In genomic region chr19:50607874-50608785, GRCh38 we compare ENCODE assay signal across 8 cellular contexts. TPM values are rescaled to one million over a fixed set of nuclear protein-coding genes. Genes with fewer than 3 reads are reported as not detected.
A peak's percentile ranks its signal among the peaks of the same experiment; 100 is the strongest.
DNase-seq lines count a peak whose midpoint lies in the region; ATAC-seq and TF ChIP-seq lines count a peak whose summit lies in the region.

No MANE protein-coding gene starts in this region.

- peak; percentile 22 for TF ChIP-seq CTCF in GM12865 (IDR thresholded peaks at IDR 0.05; ENCODE audit: insufficient read depth, low read depth, low read length, missing control alignments)

- ATAC-seq in naive B cell (ENCODE audit: low read depth in 2 of 2) (peak; percentile 88 to 92), HG02798 (IDR thresholded peaks at IDR 0.05; ENCODE audit: poor library complexity, unreplicated experiment) (no peak), GM19467 (IDR thresholded peaks at IDR 0.05; ENCODE audit: unreplicated experiment) (no peak)

- H3K27ac Mint-ChIP-seq in naive B cell, result peak overlapping the region in 5 of 6 donors; percentile 26 to 95 (median 80)

- H3K27me3 Mint-ChIP-seq in naive B cell, result peaks cover 17 to 52% (median 25%) of the 10 kb centered on the region in 3 donors

- peaks cover 6 to 24% (median 12%) of the 10 kb centered on the region in 7 donors for H3K9me3 Mint-ChIP-seq in naive B cell

- H3K36me3 Mint-ChIP-seq in naive B cell, result peaks cover 6 to 11% of the 10 kb centered on the region in 2 donors

- peak; percentile 75 for DNase-seq in GM12865 (ENCODE audit: low read depth)
- peak; percentile 8 for DNase-seq in NCI-H524 treated with DMSO at 0.1 percent for 48 hours (lab: John Stamatoyannopoulos, UW)
- peak; percentile 43 for DNase-seq in activated CD8-positive, alpha-beta memory T cell treated with anti-CD3 and anti-CD28 coated beads, Interleukin-2, amount 50 U/mL, for 1 hour (ENCODE audit: extremely low read depth)
- DNase-seq in erythroblast (lab: John Stamatoyannopoulos, UW), result peak; percentile 87 to 89
- DNase-seq in naive B cell, result peak; percentile 61
- peak; percentile 60 to 61 for DNase-seq in stimulated activated CD8-positive, alpha-beta memory T cell treated with anti-CD3 and anti-CD28 coated beads, Interleukin-7, amount 100 ng/mL, for 4 hours (ENCODE audit: low read depth in 2 of 2)

- H3K4me1 Mint-ChIP-seq in naive B cell, result peaks cover 12 to 16% (median 15%) of the 10 kb centered on the region in 3 donors

- no peak overlapping the region for H3K4me3 ChIP-seq in GM12865 (ENCODE audit: low read depth, low read length)

- TF ChIP-seq POLR2A in erythroblast (IDR thresholded peaks at IDR 0.05; ENCODE audit: low read length), result no peak

- peak overlapping the region; percentile 30 to 85 (median 56) for H3K4me3 Mint-ChIP-seq in naive B cell

RNA-seq across cellular contexts. Expression of gene SYT3, which starts 31.6 kb away (rescaled TPM):
- polyA plus RNA-seq in naive B cell (ENCODE audit: low read depth in 6 of 6), result under 1 TPM in 1 of 6 donors, not detected in 5; 0.11 TPM

RNA-seq across cellular contexts. Expression of gene LRRC4B, which starts 39.9 kb away (rescaled TPM):
- under 1 TPM in 1 of 6 donors, not detected in 5; 0.10 TPM for polyA plus RNA-seq in naive B cell (ENCODE audit: low read depth in 6 of 6)

RNA-seq across cellular contexts. Expression of gene C19orf81, which starts 41.1 kb away (rescaled TPM):
- polyA plus RNA-seq in naive B cell (ENCODE audit: low read depth in 6 of 6), result 1 to 10 TPM in 2 of 6 donors, not detected in 4; 1.1 to 1.2 TPM

Comparison
In these comparisons a context has a peak if more than half of its experiments do, and no peak if none do; other contexts are left out.
1. DNase-seq: peak in every context shown above with its lines; median percentile 88 in erythroblast; 75 in GM12865; 61 in naive B cell; 60 in stimulated activated CD8-positive, alpha-beta memory T cell treated with anti-CD3 and anti-CD28 coated beads, Interleukin-7, amount 100 ng/mL, for 4 hours; 43 in activated CD8-positive, alpha-beta memory T cell treated with anti-CD3 and anti-CD28 coated beads, Interleukin-2, amount 50 U/mL, for 1 hour; 8 in NCI-H524 treated with DMSO at 0.1 percent for 48 hours.
2. ATAC-seq: peak in naive B cell (2 of 2); none in HG02798 (single experiment) and GM19467 (single experiment).